In genomic region chr17:31296156-31296555, GRCh38 we compare ENCODE assay signal across 19 cellular contexts. TPM values are rescaled to one million over a fixed set of nuclear protein-coding genes. Genes with fewer than 3 reads are reported as not detected.
DNase-seq lines count a peak whose midpoint lies in the region; FAIRE-seq and TF ChIP-seq lines count a peak whose summit lies in the region.
"Had no signal": no experiment of that assay in that cellular context is flagged by ENCODE, and none has a peak within 500 bp of the region (broad histone marks: within the 10 kb centered on the region; RNA-seq: fewer than 3 reads in every experiment).

No MANE protein-coding gene starts in this region.

- peaks cover 13% of the 10 kb centered on the region for H3K36me3 Mint-ChIP-seq in brain

- peak overlapping the region in 4 of 5 experiments; percentile 61 to 83 (median 78) for H3K4me3 Mint-ChIP-seq in brain
- H3K4me3 Mint-ChIP-seq: CD4-positive, alpha-beta T cell had no signal

- peak overlapping the region in 4 of 5 experiments; percentile 77 to 95 (median 91) for H3K27ac Mint-ChIP-seq in brain
- H3K27ac Mint-ChIP-seq: CD4-positive, alpha-beta T cell had no signal

- no peaks in the 10 kb centered on the region for H3K9me3 Mint-ChIP-seq in brain
- H3K9me3 Mint-ChIP-seq: CD4-positive, alpha-beta T cell had no signal

- no peak for DNase-seq in HTR-8/SVneo (ENCODE audit: insufficient read length, low spot score)
- no peak for DNase-seq in NCI-H774 (lab: John Stamatoyannopoulos, UW)
- DNase-seq in activated CD4-positive, CD25-positive, alpha-beta regulatory T cell (lab: John Stamatoyannopoulos, UW): no peak
- no peak for DNase-seq in NCI-H187 (lab: John Stamatoyannopoulos, UW)
- DNase-seq: BE2C; CD4-positive, alpha-beta T cell; DMS79 treated with DMSO at 0.1 percent for 48 hours; H7; MV-4-11; NCI-H1417 treated with DMSO at 0.1 percent for 48 hours; NCI-H2081; NCI-H524; NK-92 treated with Interleukin-12 subunit alpha and Interleukin-12 subunit beta, amount 100 ng/mL, for 24 hours; SHP77 treated with DMSO at 0.1 percent for 48 hours had no signal

- H3K4me1 Mint-ChIP-seq in brain: peaks cover 67% of the 10 kb centered on the region

- no peaks in the 10 kb centered on the region for H3K27me3 ChIP-seq in layer of hippocampus (ENCODE audit: control insufficient read depth, insufficient read depth, low read length)
- H3K27me3 ChIP-seq: BE2C had no signal

- H3K27ac ChIP-seq in layer of hippocampus (ENCODE audit: low read depth, low read length) (peak overlapping the region; percentile 81), temporal lobe (ENCODE audit: low read depth, low read length) (peak overlapping the region; percentile 90)

- no peak for TF ChIP-seq CTCF in brain (conservative IDR thresholded peaks at IDR 0.05)

- peaks cover 3% of the 10 kb centered on the region for H3K27me3 Mint-ChIP-seq in brain
- H3K27me3 Mint-ChIP-seq: CD4-positive, alpha-beta T cell had no signal

- peak; percentile 31 for FAIRE-seq in HTR-8/SVneo (lab: Jason Lieb, UNC)
- FAIRE-seq: G401.6 had no signal

RNA-seq across cellular contexts. Expression of gene OMG, which starts 0.9 kb away (rescaled TPM):
- 44.9 TPM for polyA plus RNA-seq in brain (ENCODE audit: insufficient read depth, low read depth, low replicate concordance)
- 4.7 TPM for total RNA-seq in temporal lobe
- total RNA-seq: H7, RPMI7951 had no signal

RNA-seq across cellular contexts. Expression of gene EVI2B, which starts 17.7 kb away (rescaled TPM):
- polyA plus RNA-seq in brain (ENCODE audit: insufficient read depth, low read depth, low replicate concordance): 2.4 TPM
- total RNA-seq in temporal lobe: 0.49 TPM
- total RNA-seq: H7 had no signal

RNA-seq across cellular contexts. Expression of gene EVI2A, which starts 25.3 kb away (rescaled TPM):
- 27.8 TPM for polyA plus RNA-seq in brain (ENCODE audit: insufficient read depth, low read depth, low replicate concordance)
- total RNA-seq in temporal lobe: 3.0 TPM
- total RNA-seq: H7 had no signal
